Comparison of ENCODE assay signal across 8 cellular contexts in genomic region chr15:75683646-75684312, GRCh38. TPM values are rescaled to one million over a fixed set of nuclear protein-coding genes. Genes with fewer than 3 reads are reported as not detected.
A peak's percentile ranks its signal among the peaks of the same experiment; 100 is the strongest.
DNase-seq lines count a peak whose midpoint lies in the region; ATAC-seq, FAIRE-seq and TF ChIP-seq lines count a peak whose summit lies in the region.
"Not testable (repeated sequence)": the region's sequence is repeated elsewhere in the genome, so short reads cannot be mapped to it uniquely, and the experiment has no call there.

No MANE protein-coding gene starts in this region.

- not testable (repeated sequence) for H4K20me1 ChIP-seq in keratinocyte (ENCODE audit: control insufficient read depth, extremely low read depth, insufficient read depth, low read length)

- ATAC-seq in activated CD8-positive, alpha-beta memory T cell treated with anti-CD3 and anti-CD28 coated beads, Interleukin-2, amount 10 ng/mL, durations not matched to agents 7 days and 5 days, result peak; percentile 89

- CTCF ChIA-PET in activated CD8-positive, alpha-beta memory T cell treated with anti-CD3 and anti-CD28 coated beads, Interleukin-2, amount 10 ng/mL, durations not matched to agents 7 days and 5 days (lab: Charles Lee), result interaction anchor here (0.6 to 4.5 kb wide), 10 partner anchors 10 to 315 kb away, joined by 3 to 35 read pairs (median 4); partner anchors contain the start of genes MAN2C1 and SNX33

- not testable (repeated sequence) for H3K4me3 ChIP-seq in choroid plexus epithelial cell (ENCODE audit: low read depth, low read length); keratinocyte (ENCODE audit: control insufficient read depth in 2 of 3, extremely low read depth in 1 of 3, insufficient read depth in 2 of 3, low read depth in 1 of 3, low read length in 3 of 3); vagina
- peak overlapping the region in 1 of 8 donors; percentile 11 for H3K4me3 ChIP-seq in spleen

- dilution Hi-C loops in keratinocyte (cut with MboI; ENCODE audit: extremely low pct_ligation_motif_present, low sequenced_read_pairs), result not testable (repeated sequence)

- not testable (repeated sequence) for H3K9ac ChIP-seq in keratinocyte (ENCODE audit: control insufficient read depth, extremely low read depth, insufficient read depth, low read length)

- not testable (repeated sequence) for H2AFZ ChIP-seq in keratinocyte (ENCODE audit: control insufficient read depth, low read length)

- not testable (repeated sequence) for H3K4me3 Mint-ChIP-seq in activated CD8-positive, alpha-beta memory T cell treated with anti-CD3 and anti-CD28 coated beads, Interleukin-2, amount 10 ng/mL, durations not matched to agents 7 days and 5 days

- not testable (repeated sequence) for H3K9me3 ChIP-seq in keratinocyte (ENCODE audit: control insufficient read depth, low read depth, low read length); spleen; vagina

- peak; percentile 43 for DNase-seq in M059J (ENCODE audit: low read depth)
- peak; percentile 81 for DNase-seq in RPMI8226
- DNase-seq in activated CD8-positive, alpha-beta memory T cell treated with anti-CD3 and anti-CD28 coated beads, Interleukin-2, amount 10 ng/mL, durations not matched to agents 7 days and 5 days, result peak; percentile 79
- DNase-seq in choroid plexus epithelial cell (ENCODE audit: low read depth), result peak; percentile 68
- not testable (repeated sequence) for DNase-seq in keratinocyte (ENCODE audit: low read depth, low spot score); vagina (ENCODE audit: extremely low spot score in 2 of 2)
- peak; percentile 90 for DNase-seq in spleen

- not testable (repeated sequence) for H3K4me1 Mint-ChIP-seq in activated CD8-positive, alpha-beta memory T cell treated with anti-CD3 and anti-CD28 coated beads, Interleukin-2, amount 10 ng/mL, durations not matched to agents 7 days and 5 days

- not testable (repeated sequence) for H3K27me3 ChIP-seq in keratinocyte (ENCODE audit: control insufficient read depth, extremely low read depth, insufficient read depth, low read length); vagina
- H3K27me3 ChIP-seq in spleen (replicated peaks in 1 of 7), result peaks cover 0 to 11% (median 0%) of the 10 kb centered on the region in 7 donors

- H3K27ac ChIP-seq in keratinocyte (ENCODE audit: control insufficient read depth, insufficient read depth, low read length); spleen; vagina: not testable (repeated sequence)

- not testable (repeated sequence) for H3K4me2 ChIP-seq in keratinocyte (ENCODE audit: control insufficient read depth, extremely low read depth, insufficient read depth, low read depth, low read length)

- not testable (repeated sequence) for H3K36me3 Mint-ChIP-seq in activated CD8-positive, alpha-beta memory T cell treated with anti-CD3 and anti-CD28 coated beads, Interleukin-2, amount 10 ng/mL, durations not matched to agents 7 days and 5 days

- H3K36me3 ChIP-seq in keratinocyte (ENCODE audit: control insufficient read depth in 2 of 2, extremely low read depth in 1 of 2, insufficient read depth in 2 of 2, low read length in 2 of 2); spleen; vagina: not testable (repeated sequence)

- not testable (repeated sequence) for H3K27me3 Mint-ChIP-seq in activated CD8-positive, alpha-beta memory T cell treated with anti-CD3 and anti-CD28 coated beads, Interleukin-2, amount 10 ng/mL, durations not matched to agents 7 days and 5 days

- H3K79me2 ChIP-seq in keratinocyte (ENCODE audit: control insufficient read depth, insufficient read depth, low read length), result not testable (repeated sequence)

- not testable (repeated sequence) for H3K9me1 ChIP-seq in keratinocyte (ENCODE audit: control insufficient read depth, extremely low read depth, insufficient read depth, low read length)

- H3K4me1 ChIP-seq in keratinocyte (ENCODE audit: control insufficient read depth, extremely low read depth, insufficient read depth, low read length), result not testable (repeated sequence)
- peaks cover 0 to 16% (median 8%) of the 10 kb centered on the region in 6 donors for H3K4me1 ChIP-seq in spleen
- peaks cover 18% of the 10 kb centered on the region for H3K4me1 ChIP-seq in vagina

- TF ChIP-seq CTCF in GM12874 (IDR thresholded peaks at IDR 0.05; ENCODE audit: insufficient read depth, low read depth, low read length) (peak; percentile 89), choroid plexus epithelial cell (conservative IDR thresholded peaks at IDR 0.05; ENCODE audit: low read depth, low read length) (peak; percentile 80), keratinocyte (optimal IDR thresholded peaks at IDR 0.05 in 1 of 3, IDR thresholded peaks at IDR 0.05 in 1 of 3, conservative IDR thresholded peaks at IDR 0.05 in 1 of 3; ENCODE audit: extremely low read depth in 1 of 3, insufficient read depth in 2 of 3, low read length in 3 of 3) (peak; percentile 62 to 90 (median 80)), spleen (IDR thresholded peaks at IDR 0.05 in 8 of 11, conservative IDR thresholded peaks at IDR 0.05 in 3 of 11) (peak; percentile 31 to 92 (median 84)), vagina (IDR thresholded peaks at IDR 0.05) (peak; percentile 74 to 87 (median 84))

- intact Hi-C loops in spleen (cut with DNase I; ENCODE audit: low total_unique reads), result not testable (repeated sequence)
- intact Hi-C loops in vagina (cut with DNase I), result loop anchor here (10.0 kb wide), 1 partner anchor 121 kb away; no protein-coding TSS in a partner anchor

- not testable (repeated sequence) for H3K9me3 Mint-ChIP-seq in activated CD8-positive, alpha-beta memory T cell treated with anti-CD3 and anti-CD28 coated beads, Interleukin-2, amount 10 ng/mL, durations not matched to agents 7 days and 5 days (ENCODE audit: low read depth)

- H3K27ac Mint-ChIP-seq in activated CD8-positive, alpha-beta memory T cell treated with anti-CD3 and anti-CD28 coated beads, Interleukin-2, amount 10 ng/mL, durations not matched to agents 7 days and 5 days, result not testable (repeated sequence)

- TF ChIP-seq POLR2A in spleen (IDR thresholded peaks at IDR 0.05); vagina (IDR thresholded peaks at IDR 0.05): not testable (repeated sequence)

- FAIRE-seq in keratinocyte (lab: Jason Lieb, UNC), result peak; percentile 69

- WGBS in spleen, 5 donors, result 16 to 21% (median 19%) methylated on average over 12 to 14 of the region's 14 CpGs

RNA-seq across cellular contexts. Expression of gene CSPG4, which starts 28.9 kb away (rescaled TPM):
- 3.4 and 8.2 TPM in 2 replicates for total RNA-seq in M059J (2014; rRNA removed; shearing (Covaris generic))
- under 1 TPM in 1 of 2 experiments, not detected in 1; 0.07 TPM for total RNA-seq in activated CD8-positive, alpha-beta memory T cell treated with anti-CD3 and anti-CD28 coated beads, Interleukin-2, amount 10 ng/mL, durations not matched to agents 7 days and 5 days
- polyA plus RNA-seq in keratinocyte (0.67 to 1.9 TPM (median 1.7 TPM) in 3 replicates), spleen (1 to 10 TPM in 2 of 3 donors, under 1 TPM in 1; 0.89 to 4.9 (median 1.3) TPM)
- 0.31 TPM for polyA plus RNA-seq in keratinocyte (2011; ENCODE audit: low read depth)
- polyA plus RNA-seq in keratinocyte (2011; cell fraction: cytosol; rRNA removed), result 0.16 and 0.49 TPM in 2 replicates
- polyA plus RNA-seq in keratinocyte (2011; cell fraction: nucleus; rRNA removed), result 2.5 and 5.0 TPM in 2 replicates
- 1.7 and 5.4 TPM in 2 replicates for polyA plus RNA-seq in keratinocyte (2012; ENCODE audit: low replicate concordance)
- 3.2 to 15.0 TPM (median 4.5 TPM) in 3 replicates for polyA minus RNA-seq in keratinocyte
- polyA minus RNA-seq in keratinocyte (2011; cell fraction: cytosol; rRNA and poly(A)+ RNA removed), result 2.5 TPM
- polyA minus RNA-seq in keratinocyte (2011; cell fraction: nucleus; rRNA and poly(A)+ RNA removed), result 8.4 and 12.3 TPM in 2 replicates
- total RNA-seq in spleen (10 to 100 TPM in 4 of 7 donors, 1 to 10 TPM in 3; 4.1 to 28.6 (median 10.2) TPM), vagina (23.1 TPM)

RNA-seq across cellular contexts. Expression of gene SNX33, which starts 36.1 kb away (rescaled TPM):
- 8.2 and 10.6 TPM in 2 replicates for total RNA-seq in M059J (2014; rRNA removed; shearing (Covaris generic))
- total RNA-seq in activated CD8-positive, alpha-beta memory T cell treated with anti-CD3 and anti-CD28 coated beads, Interleukin-2, amount 10 ng/mL, durations not matched to agents 7 days and 5 days, result 1 to 10 TPM; 1.4 to 3.5 TPM
- polyA plus RNA-seq in keratinocyte, result 21.7 to 32.5 TPM (median 27.0 TPM) in 3 replicates
- polyA plus RNA-seq in keratinocyte (2011; ENCODE audit: low read depth), result 11.5 TPM
- polyA plus RNA-seq in keratinocyte (2011; cell fraction: cytosol; rRNA removed), result 24.7 and 25.8 TPM in 2 replicates
- 59.5 and 81.4 TPM in 2 replicates for polyA plus RNA-seq in keratinocyte (2011; cell fraction: nucleus; rRNA removed)
- polyA plus RNA-seq in keratinocyte (2012; ENCODE audit: low replicate concordance), result 31.2 and 40.4 TPM in 2 replicates
- 45.4 to 75.9 TPM (median 53.1 TPM) in 3 replicates for polyA minus RNA-seq in keratinocyte
- polyA minus RNA-seq in keratinocyte (2011; cell fraction: cytosol; rRNA and poly(A)+ RNA removed), result 51.8 TPM
- polyA minus RNA-seq in keratinocyte (2011; cell fraction: nucleus; rRNA and poly(A)+ RNA removed), result 52.0 and 62.4 TPM in 2 replicates
- 10 to 100 TPM; 10.4 to 22.8 (median 18.3) TPM for total RNA-seq in spleen
- 1 to 10 TPM; 4.3 to 7.8 (median 6.3) TPM for polyA plus RNA-seq in spleen
- 23.6 TPM for total RNA-seq in vagina

RNA-seq across cellular contexts. Expression of gene IMP3, which starts 43.8 kb away (rescaled TPM):
- 93.7 and 148 TPM in 2 replicates for total RNA-seq in M059J (2014; rRNA removed; shearing (Covaris generic))
- 100 to 1,000 TPM in 1 of 2 experiments, 10 to 100 TPM in 1; 84.0 to 109 TPM for total RNA-seq in activated CD8-positive, alpha-beta memory T cell treated with anti-CD3 and anti-CD28 coated beads, Interleukin-2, amount 10 ng/mL, durations not matched to agents 7 days and 5 days
- polyA plus RNA-seq in keratinocyte (58.1 to 90.0 TPM (median 70.4 TPM) in 3 replicates), spleen (100 to 1,000 TPM; 100 to 128 (median 107) TPM)
- 20.9 TPM for polyA plus RNA-seq in keratinocyte (2011; ENCODE audit: low read depth)
- 58.1 and 74.0 TPM in 2 replicates for polyA plus RNA-seq in keratinocyte (2011; cell fraction: cytosol; rRNA removed)
- polyA plus RNA-seq in keratinocyte (2011; cell fraction: nucleus; rRNA removed), result 48.6 and 51.6 TPM in 2 replicates
- polyA plus RNA-seq in keratinocyte (2012; ENCODE audit: low replicate concordance), result 67.8 and 84.1 TPM in 2 replicates
- polyA minus RNA-seq in keratinocyte, result 15.5 to 28.5 TPM (median 16.7 TPM) in 3 replicates
- polyA minus RNA-seq in keratinocyte (2011; cell fraction: cytosol; rRNA and poly(A)+ RNA removed), result 92.7 TPM
- 13.5 and 14.4 TPM in 2 replicates for polyA minus RNA-seq in keratinocyte (2011; cell fraction: nucleus; rRNA and poly(A)+ RNA removed)
- total RNA-seq in spleen (100 to 1,000 TPM in 3 of 7 donors, 10 to 100 TPM in 4; 51.3 to 177 (median 67.6) TPM), vagina (109 TPM)

RNA-seq across cellular contexts. Expression of gene SNUPN, which starts 58.3 kb away (rescaled TPM):
- 26.6 and 32.1 TPM in 2 replicates for total RNA-seq in M059J (2014; rRNA removed; shearing (Covaris generic))
- 10 to 100 TPM; 25.8 to 27.3 TPM for total RNA-seq in activated CD8-positive, alpha-beta memory T cell treated with anti-CD3 and anti-CD28 coated beads, Interleukin-2, amount 10 ng/mL, durations not matched to agents 7 days and 5 days
- polyA plus RNA-seq in keratinocyte, result 20.7 to 24.9 TPM (median 23.6 TPM) in 3 replicates
- 40.1 TPM for polyA plus RNA-seq in keratinocyte (2011; ENCODE audit: low read depth)
- polyA plus RNA-seq in keratinocyte (2011; cell fraction: cytosol; rRNA removed), result 21.7 and 24.4 TPM in 2 replicates
- 21.4 and 21.8 TPM in 2 replicates for polyA plus RNA-seq in keratinocyte (2011; cell fraction: nucleus; rRNA removed)
- 15.1 and 18.5 TPM in 2 replicates for polyA plus RNA-seq in keratinocyte (2012; ENCODE audit: low replicate concordance)
- polyA minus RNA-seq in keratinocyte, result 6.7 to 17.8 TPM (median 14.2 TPM) in 3 replicates
- polyA minus RNA-seq in keratinocyte (2011; cell fraction: cytosol; rRNA and poly(A)+ RNA removed), result 13.2 TPM
- polyA minus RNA-seq in keratinocyte (2011; cell fraction: nucleus; rRNA and poly(A)+ RNA removed), result 10.7 and 17.5 TPM in 2 replicates
- 10 to 100 TPM; 16.9 to 26.3 (median 22.8) TPM for total RNA-seq in spleen
- 10 to 100 TPM; 16.8 to 24.7 (median 21.3) TPM for polyA plus RNA-seq in spleen
- 21.9 TPM for total RNA-seq in vagina
